In the genomic region with DNA sequence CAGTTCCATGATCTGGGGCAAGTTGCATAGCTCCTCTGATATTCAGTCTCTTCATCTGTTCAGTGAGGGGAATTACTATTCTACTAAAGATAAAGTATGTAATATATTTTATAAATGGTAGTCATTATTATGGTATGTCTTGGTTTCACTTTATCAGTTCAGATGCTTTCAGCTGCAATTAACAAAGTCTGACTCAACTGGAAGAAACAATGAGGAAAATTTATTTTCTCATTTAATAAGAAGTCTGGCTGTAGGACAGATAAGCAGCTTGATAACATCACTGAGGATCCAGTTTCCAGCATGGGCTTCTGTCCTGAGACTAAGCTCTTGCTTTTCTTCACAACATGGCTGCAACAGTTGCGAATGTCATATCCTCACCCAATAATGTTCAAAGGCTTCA, we compare ENCODE assay signal across 20 cellular contexts.
DNase-seq lines count a peak whose midpoint lies in the region; ATAC-seq, FAIRE-seq and TF ChIP-seq lines count a peak whose summit lies in the region.
"Had no signal": no experiment of that assay in that cellular context is flagged by ENCODE, and none has a peak within 500 bp of the region (broad histone marks: within the 10 kb centered on the region; RNA-seq: fewer than 3 reads in every experiment).

No MANE protein-coding gene starts in this region.

- H3K36me3 ChIP-seq in SK-N-SH (replicated peaks in 1 of 2; ENCODE audit: control insufficient read depth in 1 of 2, insufficient read depth in 2 of 2, low read length in 1 of 2) (no peaks in the 10 kb centered on the region), astrocyte (ENCODE audit: insufficient read depth, low read length) (no peaks in the 10 kb centered on the region), trophoblast cell (ENCODE audit: control insufficient read depth in 1 of 2, insufficient read depth in 2 of 2, low read length in 2 of 2) (no peaks in the 10 kb centered on the region), gastroesophageal sphincter (no peaks in the 10 kb centered on the region)
- H3K36me3 ChIP-seq: BLaER1 treated with 17β-estradiol and CSF1 and Interleukin-3, amounts not matched to agents 10 nM and 100 nM; HAP-1 had no signal

- no peak overlapping the region for H2AFZ ChIP-seq in SK-N-SH (ENCODE audit: low read depth)
- H2AFZ ChIP-seq in astrocyte (ENCODE audit: low read depth, low read length), result no peak overlapping the region
- H2AFZ ChIP-seq in trophoblast cell (ENCODE audit: insufficient read depth, low read length, poor library complexity), result no peak overlapping the region

- no peak for TF ChIP-seq RAD21 in SK-N-SH (IDR thresholded peaks at IDR 0.05; ENCODE audit: low read length)

- H4K12ac ChIP-seq in trophoblast cell (ENCODE audit: low read depth, low read length), result no peak overlapping the region

- no peak overlapping the region for H3K4me3 Mint-ChIP-seq in astrocyte (ENCODE audit: unreplicated experiment)
- no peak overlapping the region for H3K4me3 Mint-ChIP-seq in progenitor cell of endocrine pancreas (ENCODE audit: low read depth)
- H3K4me3 Mint-ChIP-seq: CD4-positive, alpha-beta T cell; IgD-negative memory B cell had no signal

- no peak for FAIRE-seq in astrocyte (lab: Jason Lieb, UNC)
- FAIRE-seq: GM12892, H1 had no signal

- ATAC-seq in SK-N-SH treated with all-trans-retinoic acid at 6 μM for 48 hours (no peak), gastroesophageal sphincter (no peak)

- no peaks in the 10 kb centered on the region for H3K79me2 ChIP-seq in SK-N-SH (ENCODE audit: insufficient read depth)
- H3K79me2 ChIP-seq in astrocyte (ENCODE audit: insufficient read depth, low read length), result no peaks in the 10 kb centered on the region
- H3K79me2 ChIP-seq in trophoblast cell (ENCODE audit: control insufficient read depth, insufficient read depth, low read length, poor library complexity), result no peaks in the 10 kb centered on the region

- H2BK12ac ChIP-seq in trophoblast cell (ENCODE audit: low read length), result no peak overlapping the region

- H3K36me3 Mint-ChIP-seq in astrocyte (ENCODE audit: low read depth, unreplicated experiment), result no peaks in the 10 kb centered on the region
- H3K36me3 Mint-ChIP-seq in progenitor cell of endocrine pancreas (ENCODE audit: insufficient read depth), result no peaks in the 10 kb centered on the region
- H3K36me3 Mint-ChIP-seq: IgD-negative memory B cell had no signal

- no peak overlapping the region for H2BK120ac ChIP-seq in trophoblast cell (ENCODE audit: insufficient read depth, low read length, poor library complexity)

- no peak overlapping the region for H3K9ac ChIP-seq in SK-N-SH
- no peak overlapping the region for H3K9ac ChIP-seq in astrocyte (ENCODE audit: low read length)
- no peak overlapping the region for H3K9ac ChIP-seq in trophoblast cell (ENCODE audit: low read length)
- H3K9ac ChIP-seq: BLaER1 treated with 17β-estradiol and CSF1 and Interleukin-3, amounts not matched to agents 10 nM and 100 nM had no signal

- H3K27me3 ChIP-seq in SK-N-SH (ENCODE audit: insufficient read depth), result no peaks in the 10 kb centered on the region
- peaks cover 4% of the 10 kb centered on the region for H3K27me3 ChIP-seq in astrocyte (ENCODE audit: insufficient read depth, low read length)
- no peaks in the 10 kb centered on the region for H3K27me3 ChIP-seq in trophoblast cell (ENCODE audit: insufficient read depth, low read length)
- no peaks in the 10 kb centered on the region for H3K27me3 ChIP-seq in gastroesophageal sphincter
- H3K27me3 ChIP-seq: BLaER1 treated with 17β-estradiol and CSF1 and Interleukin-3, amounts not matched to agents 10 nM and 100 nM had no signal

- H3K9me2 ChIP-seq in SK-N-SH, result no peaks in the 10 kb centered on the region

- no peaks in the 10 kb centered on the region for H3F3A ChIP-seq in SK-N-SH (replicated peaks; ENCODE audit: insufficient read depth)

- H2BK5ac ChIP-seq in trophoblast cell (ENCODE audit: low read depth, low read length, poor library complexity), result no peak overlapping the region

- no peak overlapping the region for H2AK5ac ChIP-seq in trophoblast cell (ENCODE audit: low read length)

- CTCF ChIA-PET in SK-N-SH (lab: Yijun Ruan, JAX), result no interaction called here

- H3K27ac Mint-ChIP-seq in astrocyte (ENCODE audit: unreplicated experiment), result no peak overlapping the region
- no peak overlapping the region for H3K27ac Mint-ChIP-seq in progenitor cell of endocrine pancreas
- H3K27ac Mint-ChIP-seq: CD4-positive, alpha-beta T cell; IgD-negative memory B cell had no signal

- no peak for TF ChIP-seq POLR2A in gastroesophageal sphincter (IDR thresholded peaks at IDR 0.05)

- DNase-seq in SK-N-SH (no peak), astrocyte (ENCODE audit: low read depth) (peak; percentile 38), trophoblast cell (peak; percentile 16 to 75), NCI-H1694 (lab: John Stamatoyannopoulos, UW) (no peak), progenitor cell of endocrine pancreas (ENCODE audit: low spot score, unreplicated experiment) (no peak)
- DNase-seq: 8988T; ACHN; Calu3; CD4-positive, alpha-beta T cell; DMS 273 treated with DMSO at 0.1 percent for 48 hours; DMS79; EL; GDM1 had no signal

- no peak overlapping the region for H3K23ac ChIP-seq in trophoblast cell (ENCODE audit: low read length)

- H3K4ac ChIP-seq in trophoblast cell (ENCODE audit: low read depth, low read length), result no peak overlapping the region

- H3K4me1 Mint-ChIP-seq in astrocyte (ENCODE audit: low read depth, unreplicated experiment) (peaks cover 8% of the 10 kb centered on the region), progenitor cell of endocrine pancreas (ENCODE audit: low read depth) (no peaks in the 10 kb centered on the region)
- H3K4me1 Mint-ChIP-seq: IgD-negative memory B cell had no signal

- H3K9me3 Mint-ChIP-seq in astrocyte (ENCODE audit: unreplicated experiment), result peaks cover 2% of the 10 kb centered on the region
- no peaks in the 10 kb centered on the region for H3K9me3 Mint-ChIP-seq in progenitor cell of endocrine pancreas (ENCODE audit: low read depth)
- H3K9me3 Mint-ChIP-seq: CD4-positive, alpha-beta T cell; IgD-negative memory B cell had no signal

- H3K27me3 Mint-ChIP-seq in astrocyte (ENCODE audit: low read depth, unreplicated experiment) (peaks cover 11% of the 10 kb centered on the region), progenitor cell of endocrine pancreas (peaks cover 21% of the 10 kb centered on the region)

- H3K4me1 ChIP-seq in SK-N-SH (ENCODE audit: control insufficient read depth in 1 of 2, insufficient read depth in 2 of 2, low read depth in 1 of 2, low read length in 1 of 2) (peaks cover 0 to 18% of the 10 kb centered on the region in 2 experiments; a peak in 2 of 4 replicates), astrocyte (ENCODE audit: insufficient read depth, low read length) (no peaks in the 10 kb centered on the region), trophoblast cell (ENCODE audit: control insufficient read depth in 1 of 2, insufficient read depth in 2 of 2, low read length in 2 of 2) (no peaks in the 10 kb centered on the region), gastroesophageal sphincter (no peaks in the 10 kb centered on the region)
- H3K4me1 ChIP-seq: HAP-1 had no signal

- H3K9me3 ChIP-seq in SK-N-SH (no peaks in the 10 kb centered on the region), astrocyte (ENCODE audit: insufficient read depth, low read depth, low read length) (no peaks in the 10 kb centered on the region), trophoblast cell (ENCODE audit: insufficient read depth, low read depth, low read length) (no peaks in the 10 kb centered on the region), gastroesophageal sphincter (no peaks in the 10 kb centered on the region)
- H3K9me3 ChIP-seq: BLaER1 treated with 17β-estradiol and CSF1 and Interleukin-3, amounts not matched to agents 10 nM and 100 nM; HAP-1 had no signal

- no peak overlapping the region for H4K91ac ChIP-seq in trophoblast cell (ENCODE audit: low read depth, low read length)

- WGBS in SK-N-SH (ENCODE audit: low lambda C conversion rate), result 8% methylated on average over 1 of the region's 1 CpG
- no CpG with 5 or more reads among the region's 1 CpG for WGBS in trophoblast cell (ENCODE audit: extremely low coverage, insufficient coverage, insufficient read length)
- 43 to 88% methylated on average over 1 of the region's 1 CpG for WGBS in gastroesophageal sphincter (ENCODE audit: low coverage in 1 of 2), 2 donors

- no peak overlapping the region for H3K14ac ChIP-seq in trophoblast cell (ENCODE audit: low read length)

- H3K18ac ChIP-seq in trophoblast cell (ENCODE audit: low read length), result no peak overlapping the region

- H3K4me2 ChIP-seq in SK-N-SH, result no peak overlapping the region
- H3K4me2 ChIP-seq in astrocyte (ENCODE audit: low read length), result no peak overlapping the region
- H3K4me2 ChIP-seq in trophoblast cell (ENCODE audit: low read length), result no peak overlapping the region
- H3K4me2 ChIP-seq: BLaER1 treated with 17β-estradiol and CSF1 and Interleukin-3, amounts not matched to agents 10 nM and 100 nM had no signal

- H3K4me3 ChIP-seq in SK-N-SH (ENCODE audit: low read depth in 2 of 2, low read length in 1 of 2) (no peak overlapping the region), astrocyte (ENCODE audit: insufficient read depth, low read depth, low read length) (no peak overlapping the region), trophoblast cell (ENCODE audit: low read depth, low read length) (no peak overlapping the region), gastroesophageal sphincter (no peak overlapping the region)
- H3K4me3 ChIP-seq: BLaER1 treated with 17β-estradiol and CSF1 and Interleukin-3, amounts not matched to agents 10 nM and 100 nM; HAP-1 had no signal

- no peaks in the 10 kb centered on the region for H3K79me1 ChIP-seq in trophoblast cell (ENCODE audit: low read length)

- no peak overlapping the region for H4K8ac ChIP-seq in trophoblast cell (ENCODE audit: low read depth, low read length)

- H3K27ac ChIP-seq in SK-N-SH (ENCODE audit: low read depth in 2 of 2, low read length in 1 of 2) (no peak overlapping the region), astrocyte (ENCODE audit: low read depth, low read length) (no peak overlapping the region), trophoblast cell (ENCODE audit: low read depth, low read length) (no peak overlapping the region), gastroesophageal sphincter (no peak overlapping the region)
- H3K27ac ChIP-seq: BLaER1 treated with 17β-estradiol and CSF1 and Interleukin-3, amounts not matched to agents 10 nM and 100 nM had no signal

- POLR2A ChIA-PET in SK-N-SH (lab: Yijun Ruan, JAX), result no interaction called here

- H4K20me1 ChIP-seq in SK-N-SH (ENCODE audit: insufficient read depth) (no peaks in the 10 kb centered on the region), astrocyte (ENCODE audit: insufficient read depth, low read length) (no peaks in the 10 kb centered on the region)
- H4K20me1 ChIP-seq: BLaER1 treated with 17β-estradiol and CSF1 and Interleukin-3, amounts not matched to agents 10 nM and 100 nM had no signal

- TF ChIP-seq CTCF in SK-N-SH (IDR thresholded peaks at IDR 0.05) (no peak), astrocyte (IDR thresholded peaks at IDR 0.05; ENCODE audit: insufficient read depth, low read depth, low read length) (no peak), gastroesophageal sphincter (IDR thresholded peaks at IDR 0.05) (no peak), progenitor cell of endocrine pancreas (IDR thresholded peaks at IDR 0.05; ENCODE audit: unreplicated experiment) (no peak)

- TF ChIP-seq EP300 in SK-N-SH (IDR thresholded peaks at IDR 0.05; ENCODE audit: borderline replicate concordance in 1 of 2, low read depth in 1 of 2, low read length in 1 of 2) (no peak), gastroesophageal sphincter (IDR thresholded peaks at IDR 0.05) (no peak)

Comparison
In these comparisons a context has a peak if more than half of its experiments do, and no peak if none do; other contexts are left out.
1. DNase-seq: peak in astrocyte (single experiment) and trophoblast cell (2 of 2); none in SK-N-SH (single experiment), NCI-H1694 (single experiment) and progenitor cell of endocrine pancreas (single experiment).